22 cellular contexts compared by ENCODE assay signal in genomic region chr6:148175511-148176188, GRCh38.
DNase-seq lines count a peak whose midpoint lies in the region; ATAC-seq, FAIRE-seq and TF ChIP-seq lines count a peak whose summit lies in the region.
"Had no signal": no experiment of that assay in that cellular context is flagged by ENCODE, and none has a peak within 500 bp of the region (broad histone marks: within the 10 kb centered on the region; RNA-seq: fewer than 3 reads in every experiment).

No MANE protein-coding gene starts in this region.

- H3K14ac ChIP-seq in IMR-90 (replicated peaks; ENCODE audit: low read depth, low read length), result no peak overlapping the region

- TF ChIP-seq CTCF in AG09309 (IDR thresholded peaks at IDR 0.05; ENCODE audit: control insufficient read depth, insufficient read depth, low read depth, low read length, missing control alignments) (no peak), IMR-90 (conservative IDR thresholded peaks at IDR 0.05; ENCODE audit: low read depth, low read length) (no peak), bronchial epithelial cell (IDR thresholded peaks at IDR 0.05; ENCODE audit: insufficient read depth, low read length, severe bottlenecking) (no peak), foreskin keratinocyte (conservative IDR thresholded peaks at IDR 0.05) (no peak)
- TF ChIP-seq CTCF in CD4-positive, alpha-beta T cell (IDR thresholded peaks at IDR 0.05), result no peak
- TF ChIP-seq CTCF in CD8-positive, alpha-beta T cell (IDR thresholded peaks at IDR 0.05), result no peak

- H2BK20ac ChIP-seq in IMR-90 (ENCODE audit: low read depth, low read length), result no peak overlapping the region

- TF ChIP-seq RAD21 in IMR-90 (IDR thresholded peaks at IDR 0.05; ENCODE audit: low read length), result no peak

- H2BK5ac ChIP-seq in IMR-90 (ENCODE audit: low read depth, low read length, poor library complexity, severe bottlenecking), result no peak overlapping the region

- no peak overlapping the region for H4K8ac ChIP-seq in IMR-90 (ENCODE audit: low read depth in 2 of 2, low read length in 2 of 2)

- H3K4me1 ChIP-seq in IMR-90 (ENCODE audit: control insufficient read depth, insufficient read depth, low read length) (no peaks in the 10 kb centered on the region), foreskin keratinocyte (no peaks in the 10 kb centered on the region)
- no peaks in the 10 kb centered on the region for H3K4me1 ChIP-seq in CD8-positive, alpha-beta T cell (ENCODE audit: insufficient read depth, low read length)
- H3K4me1 ChIP-seq: gastrocnemius medialis, pancreas had no signal

- no peak overlapping the region for H3K4me3 Mint-ChIP-seq in CD4-positive, alpha-beta T cell
- no peak overlapping the region for H3K4me3 Mint-ChIP-seq in CD8-positive, alpha-beta T cell
- H3K4me3 Mint-ChIP-seq: activated CD8-positive, alpha-beta T cell treated with anti-CD3 and anti-CD28 coated beads, Interleukin-2, amount 10 ng/mL, durations not matched to agents 7 days and 5 days; activated naive CD4-positive, alpha-beta T cell treated with anti-CD3 and anti-CD28 coated beads for 36 hours; naive thymus-derived CD8-positive, alpha-beta T cell; stimulated activated effector memory CD8-positive, alpha-beta T cell treated with anti-CD3 and anti-CD28 coated beads, Interleukin-12 subunit alpha, Interleukin-12 subunit beta, amount 100 ng/mL, for 72 hours had no signal

- no peaks in the 10 kb centered on the region for H4K20me1 ChIP-seq in IMR-90 (ENCODE audit: insufficient read depth, low read length)

- no peaks in the 10 kb centered on the region for H3K4me1 Mint-ChIP-seq in CD4-positive, alpha-beta T cell (ENCODE audit: low read depth)
- H3K4me1 Mint-ChIP-seq in CD8-positive, alpha-beta T cell (ENCODE audit: low read depth), result no peaks in the 10 kb centered on the region
- H3K4me1 Mint-ChIP-seq: naive thymus-derived CD8-positive, alpha-beta T cell; stimulated activated effector memory CD8-positive, alpha-beta T cell treated with anti-CD3 and anti-CD28 coated beads, Interleukin-12 subunit alpha, Interleukin-12 subunit beta, amount 100 ng/mL, for 72 hours had no signal

- no peak overlapping the region for H3K27ac ChIP-seq in IMR-90 (ENCODE audit: insufficient read depth, low read length)
- no peak overlapping the region for H3K27ac ChIP-seq in foreskin keratinocyte
- no peak overlapping the region for H3K27ac ChIP-seq in CD4-positive, alpha-beta T cell (ENCODE audit: low read depth, low read length)
- H3K27ac ChIP-seq in CD8-positive, alpha-beta T cell (ENCODE audit: low read depth, low read length), result no peak overlapping the region
- H3K27ac ChIP-seq: C4-2B, gastrocnemius medialis, pancreas, RWPE1 had no signal

- no peaks in the 10 kb centered on the region for H3K9me1 ChIP-seq in IMR-90 (ENCODE audit: insufficient read depth, low read length)

- H3K36me3 ChIP-seq in IMR-90 (ENCODE audit: control insufficient read depth, insufficient read depth, low read length) (no peaks in the 10 kb centered on the region), bronchial epithelial cell (ENCODE audit: control insufficient read depth, insufficient read depth, low read length) (no peaks in the 10 kb centered on the region)
- no peaks in the 10 kb centered on the region for H3K36me3 ChIP-seq in CD8-positive, alpha-beta T cell (ENCODE audit: insufficient read depth, low read length)
- H3K36me3 ChIP-seq: gastrocnemius medialis, pancreas had no signal

- H3K4me3 ChIP-seq in AG09309 (ENCODE audit: control insufficient read depth, low read depth, low read length) (no peak overlapping the region), IMR-90 (ENCODE audit: insufficient read depth, low read depth, low read length) (no peak overlapping the region), bronchial epithelial cell (ENCODE audit: low read depth, low read length) (no peak overlapping the region)
- no peak overlapping the region for H3K4me3 ChIP-seq in CD8-positive, alpha-beta T cell (ENCODE audit: low read depth, low read length)
- H3K4me3 ChIP-seq: gastrocnemius medialis, GM12878, pancreas had no signal

- 95% methylated on average over 4 of the region's 8 CpGs; no CpG with 5 or more reads in 1 of the 2 experiments for WGBS in IMR-90 (ENCODE audit: extremely low coverage in 2 of 2, insufficient read length in 1 of 2), 2 experiments

- BruUV-seq in IMR-90 (replicated peaks; lab: Mats Ljungman, UMichigan), result no TSS peak

- no peak overlapping the region for H3K18ac ChIP-seq in IMR-90 (ENCODE audit: low read depth, low read length)

- H3K9ac ChIP-seq in IMR-90 (ENCODE audit: low read depth, low read length), result no peak overlapping the region

- no peak for FAIRE-seq in bronchial epithelial cell (lab: Jason Lieb, UNC)
- no peak for FAIRE-seq in GM19239 (lab: Jason Lieb, UNC)
- no peak for FAIRE-seq in RCC 7860 (lab: Jason Lieb, UNC)
- FAIRE-seq: GM12878, pancreas had no signal

- H3K9me3 Mint-ChIP-seq in CD4-positive, alpha-beta T cell, result no peaks in the 10 kb centered on the region
- H3K9me3 Mint-ChIP-seq in CD8-positive, alpha-beta T cell, result peaks cover 2% of the 10 kb centered on the region
- H3K9me3 Mint-ChIP-seq: activated naive CD4-positive, alpha-beta T cell treated with anti-CD3 and anti-CD28 coated beads for 36 hours; stimulated activated effector memory CD8-positive, alpha-beta T cell treated with anti-CD3 and anti-CD28 coated beads, Interleukin-12 subunit alpha, Interleukin-12 subunit beta, amount 100 ng/mL, for 72 hours had no signal

- no peak overlapping the region for H3K4me2 ChIP-seq in IMR-90 (ENCODE audit: low read depth, low read length)

- H3K27me3 ChIP-seq in IMR-90 (ENCODE audit: control insufficient read depth, insufficient read depth, low read length) (no peaks in the 10 kb centered on the region), bronchial epithelial cell (ENCODE audit: control insufficient read depth, insufficient read depth, low read length) (no peaks in the 10 kb centered on the region), foreskin keratinocyte (no peaks in the 10 kb centered on the region)
- H3K27me3 ChIP-seq in CD4-positive, alpha-beta T cell (ENCODE audit: control insufficient read depth, insufficient read depth, low read length), result no peaks in the 10 kb centered on the region
- H3K27me3 ChIP-seq in CD8-positive, alpha-beta T cell (ENCODE audit: insufficient read depth, low read length), result no peaks in the 10 kb centered on the region
- H3K27me3 ChIP-seq: gastrocnemius medialis, pancreas had no signal

- H3K23ac ChIP-seq in IMR-90 (ENCODE audit: low read depth, low read length), result no peak overlapping the region

- CTCF ChIA-PET in IMR-90 (lab: Yijun Ruan, JAX), result interaction anchor here (1.8 to 2.4 kb wide), 2 partner anchors 75 to 669 kb away, joined by 6 to 12 read pairs; no protein-coding TSS in a partner anchor
- CTCF ChIA-PET in CD4-positive, alpha-beta T cell (lab: Charles Lee), result interaction anchor here (1.6 kb wide), 1 partner anchor 8 kb away, joined by 4 read pairs; no protein-coding TSS in a partner anchor
- CTCF ChIA-PET in CD8-positive, alpha-beta T cell (lab: Charles Lee), result interaction anchor here (1.1 kb wide), 1 partner anchor 8 kb away, joined by 3 read pairs; no protein-coding TSS in a partner anchor

- H3K27ac Mint-ChIP-seq in CD4-positive, alpha-beta T cell, result no peak overlapping the region
- H3K27ac Mint-ChIP-seq in CD8-positive, alpha-beta T cell, result no peak overlapping the region
- H3K27ac Mint-ChIP-seq: activated CD8-positive, alpha-beta T cell treated with anti-CD3 and anti-CD28 coated beads, Interleukin-2, amount 10 ng/mL, durations not matched to agents 7 days and 5 days; activated naive CD4-positive, alpha-beta T cell treated with anti-CD3 and anti-CD28 coated beads for 36 hours; naive thymus-derived CD8-positive, alpha-beta T cell; stimulated activated effector memory CD8-positive, alpha-beta T cell treated with anti-CD3 and anti-CD28 coated beads, Interleukin-12 subunit alpha, Interleukin-12 subunit beta, amount 100 ng/mL, for 72 hours had no signal

- ATAC-seq in IMR-90 (ENCODE audit: low read depth) (no peak), foreskin keratinocyte (peak; percentile 71)
- ATAC-seq in CD4-positive, alpha-beta T cell (ENCODE audit: poor library complexity), result no peak
- no peak for ATAC-seq in CD8-positive, alpha-beta T cell
- ATAC-seq: activated CD8-positive, alpha-beta T cell treated with anti-CD3 and anti-CD28 coated beads, Interleukin-2, amount 10 ng/mL, durations not matched to agents 7 days and 5 days; gastrocnemius medialis; GM12878; naive thymus-derived CD8-positive, alpha-beta T cell; pancreas; stimulated activated effector memory CD8-positive, alpha-beta T cell treated with anti-CD3 and anti-CD28 coated beads, Interleukin-12 subunit alpha, Interleukin-12 subunit beta, amount 100 ng/mL, for 72 hours had no signal

- POLR2A ChIA-PET in IMR-90 (lab: Charles Lee; ENCODE audit: unreplicated experiment), result no interaction called here
- POLR2A ChIA-PET in CD4-positive, alpha-beta T cell (lab: Charles Lee), result no interaction called here
- POLR2A ChIA-PET in CD8-positive, alpha-beta T cell (lab: Charles Lee), result no interaction called here

- H2BK120ac ChIP-seq in IMR-90 (ENCODE audit: low read depth, low read length), result no peak overlapping the region

- H3K27me3 Mint-ChIP-seq in CD4-positive, alpha-beta T cell, result peaks cover 27% of the 10 kb centered on the region
- H3K27me3 Mint-ChIP-seq in CD8-positive, alpha-beta T cell (ENCODE audit: low read depth), result peaks cover 5% of the 10 kb centered on the region

- no peaks in the 10 kb centered on the region for H3K79me1 ChIP-seq in IMR-90 (ENCODE audit: low read depth in 1 of 2, low read length in 2 of 2)

- no peak for TF ChIP-seq POLR2A in IMR-90 (IDR thresholded peaks at IDR 0.05; ENCODE audit: low read depth, low read length)

- no peak overlapping the region for H2AK9ac ChIP-seq in IMR-90 (replicated peaks; ENCODE audit: low read depth, low read length, poor library complexity)

- no peak overlapping the region for H4K5ac ChIP-seq in IMR-90 (ENCODE audit: low read depth, low read length)

- in situ Hi-C loops in IMR-90 (cut with MboI; ENCODE audit: low sequenced_read_pairs), result loop anchor here (5.0 kb wide), 1 partner anchor 297 kb away; no protein-coding TSS in a partner anchor

- intact Hi-C loops in IMR-90 (cut with micrococcal nuclease), result loop anchor here (2.0 to 5.0 kb wide), 2 partner anchors 167 to 355 kb away; partner anchors contain the start of gene SASH1
- intact Hi-C loops in CD4-positive, alpha-beta T cell (cut with DNase I, micrococcal nuclease), result loop anchor here in 1 of 2 experiments (2.0 kb wide), 1 partner anchor 289 kb away; no protein-coding TSS in a partner anchor
- intact Hi-C loops in CD8-positive, alpha-beta T cell (cut with DNase I, micrococcal nuclease), result loop anchor here in 1 of 2 experiments (5.0 kb wide), 2 partner anchors 77 to 287 kb away; no protein-coding TSS in a partner anchor

- no peak overlapping the region for H4K91ac ChIP-seq in IMR-90 (ENCODE audit: insufficient read depth, low read depth, low read length)

- H2BK15ac ChIP-seq in IMR-90 (ENCODE audit: low read depth, low read length), result no peak overlapping the region

- H3K4ac ChIP-seq in IMR-90 (ENCODE audit: low read depth, low read length), result no peak overlapping the region

- H3K36me3 Mint-ChIP-seq in CD4-positive, alpha-beta T cell (ENCODE audit: low read depth), result no peaks in the 10 kb centered on the region
- H3K36me3 Mint-ChIP-seq in CD8-positive, alpha-beta T cell, result no peaks in the 10 kb centered on the region
- H3K36me3 Mint-ChIP-seq: stimulated activated effector memory CD8-positive, alpha-beta T cell treated with anti-CD3 and anti-CD28 coated beads, Interleukin-12 subunit alpha, Interleukin-12 subunit beta, amount 100 ng/mL, for 72 hours had no signal

- no peak overlapping the region for H2AFZ ChIP-seq in IMR-90 (replicated peaks; ENCODE audit: low read length, poor library complexity)

- H3K56ac ChIP-seq in IMR-90 (ENCODE audit: extremely low read depth, insufficient read depth, low read length), result no peak overlapping the region

- peak; percentile 17 for DNase-seq in AG09309 (ENCODE audit: low read depth)
- DNase-seq in IMR-90, result peak; percentile 46
- DNase-seq in bronchial epithelial cell (ENCODE audit: low read depth), result peak; percentile 56
- DNase-seq in foreskin keratinocyte, result peak; percentile 63 to 75
- no peak for DNase-seq in GM19239 (ENCODE audit: insufficient read length, low spot score)
- DNase-seq in CD4-positive, alpha-beta T cell, result no peak
- no peak for DNase-seq in RCC 7860 (ENCODE audit: low spot score)
- no peak for DNase-seq in CD8-positive, alpha-beta T cell
- DNase-seq: activated CD8-positive, alpha-beta T cell treated with anti-CD3 and anti-CD28 coated beads, Interleukin-2, amount 10 ng/mL, durations not matched to agents 7 days and 5 days; activated naive CD4-positive, alpha-beta T cell treated with anti-CD3 and anti-CD28 coated beads for 36 hours; activated T-cell treated with anti-CD3 and anti-CD28 coated beads, Interleukin-2, amount 50 U/mL, for 1 hour; aorta; gastrocnemius medialis; kidney glomerular epithelial cell; mesenchymal stem cell; naive thymus-derived CD8-positive, alpha-beta T cell; NCI-H187; pancreas had no signal

- dilution Hi-C loops in IMR-90 (cut with HindIII; ENCODE audit: low sequenced_read_pairs, unreplicated experiment), result no loop called here

- no peak overlapping the region for H2AK5ac ChIP-seq in IMR-90 (ENCODE audit: low read depth, low read length)

- no peaks in the 10 kb centered on the region for H3K9me3 ChIP-seq in IMR-90 (ENCODE audit: control insufficient read depth, insufficient read depth, low read length)
- H3K9me3 ChIP-seq in CD4-positive, alpha-beta T cell (ENCODE audit: control insufficient read depth, low read length), result no peaks in the 10 kb centered on the region
- H3K9me3 ChIP-seq in CD8-positive, alpha-beta T cell (ENCODE audit: low read length), result no peaks in the 10 kb centered on the region
- H3K9me3 ChIP-seq: gastrocnemius medialis, pancreas had no signal

Comparison
In these comparisons a context has a peak if more than half of its experiments do, and no peak if none do; other contexts are left out.
1. DNase-seq: peak in AG09309 (single experiment), IMR-90 (single experiment), bronchial epithelial cell (single experiment) and foreskin keratinocyte (2 of 2); none in GM19239 (single experiment), CD4-positive, alpha-beta T cell (0 of 10), RCC 7860 (single experiment) and CD8-positive, alpha-beta T cell (0 of 7).